Comparison of ENCODE assay signal across 1 cellular context in genomic region chrX:107825698-107826285, GRCh38.
TF ChIP-seq lines count a peak whose summit lies in the region.

Gene MID2, plus strand, starts transcription at chrX:107825866. Its CDS starts 561 bp downstream, at chrX:107826427.

TF ChIP-seq in GM23338, 12 proteins besides CTCF, POLR2A, EP300 and RAD21 (continued from another document):
- no peak for TF ChIP-seq ZNF462 (CRISPR knock-in tag; IDR thresholded peaks at IDR 0.05)
- no peak for TF ChIP-seq NANOG (IDR thresholded peaks at IDR 0.05; ENCODE audit: borderline replicate concordance)
TF ChIP-seq in GM23338: peak in this region for 0.
